Comparison of ENCODE assay signal across 22 cellular contexts in the genomic region with DNA sequence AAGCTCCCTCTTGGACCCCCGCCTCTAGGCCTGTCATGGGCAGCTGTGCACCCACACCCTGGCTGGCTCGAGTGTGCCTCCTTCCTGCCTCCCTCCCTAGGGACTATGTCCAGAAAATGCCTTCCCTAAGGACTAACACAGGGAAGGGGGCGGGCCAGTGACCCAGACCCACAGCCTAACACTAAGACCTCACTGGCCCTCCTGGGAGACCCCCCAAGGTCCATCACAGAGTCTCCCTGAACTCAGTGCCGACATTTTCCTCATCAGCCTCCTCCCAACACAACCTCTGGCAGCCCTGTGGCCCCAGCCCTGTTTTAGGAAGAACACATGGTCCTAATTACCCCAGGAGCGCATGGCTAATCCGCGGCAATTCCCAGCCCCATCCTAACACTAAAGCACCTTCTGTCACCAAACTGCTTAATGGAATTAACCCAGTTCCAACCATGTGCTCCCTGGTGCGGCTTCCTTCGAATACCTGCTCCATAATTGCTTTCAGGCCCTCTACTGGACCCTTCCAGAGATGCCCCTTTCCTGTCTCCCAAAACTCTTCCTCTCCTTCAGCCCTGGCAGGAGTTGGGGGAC. TPM values are rescaled to one million over a fixed set of nuclear protein-coding genes. Genes with fewer than 3 reads are reported as not detected.
A peak's percentile ranks its signal among the peaks of the same experiment; 100 is the strongest.
DNase-seq lines count a peak whose midpoint lies in the region; ATAC-seq, FAIRE-seq and TF ChIP-seq lines count a peak whose summit lies in the region.
"Had no signal": no experiment of that assay in that cellular context is flagged by ENCODE, and none has a peak within 500 bp of the region (broad histone marks: within the 10 kb centered on the region; RNA-seq: fewer than 3 reads in every experiment).

No MANE protein-coding gene starts in this region.

- H3K4me3 ChIP-seq in H1 (ENCODE audit: extremely low read depth in 1 of 4, insufficient read depth in 2 of 4, low read depth in 3 of 4, low read length in 4 of 4), result no peak overlapping the region
- H3K4me3 ChIP-seq: GM23248, sigmoid colon, tibial artery had no signal

- peak overlapping the region in 1 of 2 experiments; percentile 47; a peak in 2 of 5 replicates for H3K4me3 Mint-ChIP-seq in H9
- peak overlapping the region; percentile 32 for H3K4me3 Mint-ChIP-seq in progenitor cell of endocrine pancreas (ENCODE audit: low read depth)
- H3K4me3 Mint-ChIP-seq: central memory CD8-positive, alpha-beta T cell; stimulated activated effector memory CD8-positive, alpha-beta T cell treated with anti-CD3 and anti-CD28 coated beads, Interleukin-12 subunit alpha, Interleukin-12 subunit beta, amount 100 ng/mL, for 72 hours had no signal

- H3T11ph ChIP-seq in H9 (ENCODE audit: low read length), result no peak overlapping the region

- H3K56ac ChIP-seq in H9 (ENCODE audit: insufficient read length, low read depth, low read length) (no peak overlapping the region), H1 (replicated peaks; ENCODE audit: insufficient read length, low read depth, low read length) (no peak overlapping the region)

- H3K4ac ChIP-seq in H9 (ENCODE audit: low read depth, low read length) (no peak overlapping the region), H1 (replicated peaks; ENCODE audit: insufficient read length, low read depth, low read length) (no peak overlapping the region)

- no peak for FAIRE-seq in H1 (lab: Jason Lieb, UNC)
- FAIRE-seq: HepG2, RCC 7860 had no signal

- H4K5ac ChIP-seq in H9 (ENCODE audit: insufficient read length, low read depth, low read length) (no peak overlapping the region), H1 (ENCODE audit: insufficient read length, low read depth, low read length) (no peak overlapping the region)

- H4K8ac ChIP-seq in H9 (replicated peaks; ENCODE audit: insufficient read length, low read depth, low read length) (no peak overlapping the region), H1 (ENCODE audit: extremely low read depth, insufficient read depth, low read length) (no peak overlapping the region; the same call in 1 of the 2 replicates)

- H3K27me3 Mint-ChIP-seq in H9 (ENCODE audit: low read depth) (peaks cover 9% of the 10 kb centered on the region), progenitor cell of endocrine pancreas (no peaks in the 10 kb centered on the region)

- peak overlapping the region; percentile 79 to 99 (median 83); a peak in 6 of 7 replicates for H3K27ac Mint-ChIP-seq in H9
- peak overlapping the region; percentile 98 for H3K27ac Mint-ChIP-seq in progenitor cell of endocrine pancreas
- H3K27ac Mint-ChIP-seq: stimulated activated effector memory CD8-positive, alpha-beta T cell treated with anti-CD3 and anti-CD28 coated beads, Interleukin-12 subunit alpha, Interleukin-12 subunit beta, amount 100 ng/mL, for 72 hours had no signal

- H3K4me2 ChIP-seq in H9 (ENCODE audit: insufficient read depth, insufficient read length, low read length) (no peak overlapping the region), H1 (ENCODE audit: insufficient read depth in 1 of 2, low read depth in 2 of 2, low read length in 2 of 2) (no peak overlapping the region)

- H2BK12ac ChIP-seq in H9 (ENCODE audit: insufficient read length, low read depth, low read length) (no peak overlapping the region), H1 (ENCODE audit: low read depth, low read length) (no peak overlapping the region)

- H2BK5ac ChIP-seq in H9 (ENCODE audit: insufficient read length, low read length) (no peak overlapping the region), H1 (ENCODE audit: low read depth, low read length) (no peak overlapping the region)

- H3K9ac ChIP-seq in H9 (ENCODE audit: extremely low read depth, insufficient read length, low read length) (no peak overlapping the region), H1 (replicated peaks in 1 of 4; ENCODE audit: extremely low read depth in 1 of 4, low read depth in 3 of 4, low read length in 3 of 4) (peak overlapping the region in 1 of 4 experiments; percentile 16; a peak in 1 of 7 replicates)
- H3K9ac ChIP-seq: GM23248 had no signal

- peaks cover 2% of the 10 kb centered on the region for H3K79me1 ChIP-seq in H9 (ENCODE audit: insufficient read depth, low read depth, low read length, poor library complexity, severe bottlenecking)
- peaks cover 7% of the 10 kb centered on the region; the same call in 1 of the 2 replicates for H3K79me1 ChIP-seq in H1 (ENCODE audit: low read depth, low read length)

- H3K27me3 ChIP-seq in H9 (ENCODE audit: insufficient read depth, low read length) (no peaks in the 10 kb centered on the region), H1 (replicated peaks in 1 of 4; ENCODE audit: control insufficient read depth in 3 of 4, extremely low read depth in 1 of 4, insufficient read depth in 3 of 4, low read length in 3 of 4) (no peaks in the 10 kb centered on the region)

- TF ChIP-seq POLR2A in H1 (IDR thresholded peaks at IDR 0.05; ENCODE audit: control extremely low read depth in 1 of 2, low read depth in 2 of 2, low read length in 2 of 2), result no peak

- CTCF ChIA-PET in H1 (lab: Charles Lee; ENCODE audit: partially characterized antibody), result interaction anchor here (1.0 to 12.5 kb wide), 9 partner anchors 13 to 82 kb away, joined by 3 to 310 read pairs (median 4); a partner anchor contains a TSS

- no CpG with 5 or more reads among the region's 9 CpGs for WGBS in H9 (ENCODE audit: extremely low coverage, insufficient read length, low lambda C conversion rate)
- WGBS in H1 (ENCODE audit: extremely low coverage in 1 of 2, insufficient coverage in 1 of 2, insufficient read length in 1 of 2, insufficient replicate concordance in 2 of 2, low coverage in 1 of 2, low lambda C conversion rate in 2 of 2, missing lambda C conversion rate in 1 of 2), 2 experiments, result 84% methylated on average over 9 of the region's 9 CpGs; no CpG with 5 or more reads in 1 of the 2 experiments

- H3K23me2 ChIP-seq in H9 (ENCODE audit: insufficient read length, low read depth, low read length, poor library complexity, severe bottlenecking) (peaks cover 7% of the 10 kb centered on the region), H1 (ENCODE audit: low read depth, low read length) (peaks cover 7% of the 10 kb centered on the region)

- H4K20me1 ChIP-seq in H9 (ENCODE audit: control insufficient read depth, insufficient read depth, insufficient read length) (peaks cover 5% of the 10 kb centered on the region), H1 (replicated peaks in 1 of 2; ENCODE audit: control insufficient read depth in 1 of 2, insufficient read depth in 2 of 2, low read length in 2 of 2) (peaks cover 0 to 21% of the 10 kb centered on the region in 2 experiments)

- no peaks in the 10 kb centered on the region for H3K9me3 ChIP-seq in H9 (ENCODE audit: control insufficient read depth, low read depth, low read length)
- no peaks in the 10 kb centered on the region for H3K9me3 ChIP-seq in H1 (ENCODE audit: insufficient read depth in 2 of 2, low read depth in 1 of 2, low read length in 1 of 2)
- H3K9me3 ChIP-seq: sigmoid colon, tibial artery had no signal

- H2AK5ac ChIP-seq in H9 (ENCODE audit: insufficient read length, low read length) (no peak overlapping the region), H1 (ENCODE audit: low read depth, low read length) (0 out of 2 replicates have a peak overlapping the region, but pooled peaks have one; percentile 39)

- H4K91ac ChIP-seq in H9 (ENCODE audit: insufficient read length, low read depth, low read length), result no peak overlapping the region
- H4K91ac ChIP-seq in H1 (replicated peaks; ENCODE audit: insufficient read length, low read length), result no peak overlapping the region

- H2BK15ac ChIP-seq in H9 (ENCODE audit: low read depth, low read length) (no peak overlapping the region), H1 (ENCODE audit: low read length) (no peak overlapping the region)

- ATAC-seq in HG03196 (IDR thresholded peaks at IDR 0.05; ENCODE audit: unreplicated experiment) (no peak), GM18861 (IDR thresholded peaks at IDR 0.05; ENCODE audit: unreplicated experiment) (no peak)
- ATAC-seq: HepG2; left ventricle myocardium superior; stimulated activated effector memory CD8-positive, alpha-beta T cell treated with anti-CD3 and anti-CD28 coated beads, Interleukin-12 subunit alpha, Interleukin-12 subunit beta, amount 100 ng/mL, for 72 hours had no signal

- H3K14ac ChIP-seq in H9 (ENCODE audit: insufficient read depth, low read length) (no peak overlapping the region), H1 (ENCODE audit: insufficient read length) (no peak overlapping the region)

- H2BK20ac ChIP-seq in H9 (ENCODE audit: low read depth, low read length, poor library complexity, severe bottlenecking), result no peak overlapping the region
- no peak overlapping the region for H2BK20ac ChIP-seq in H1 (ENCODE audit: low read length)

- no peak for TF ChIP-seq EP300 in H1 (IDR thresholded peaks at IDR 0.05; ENCODE audit: borderline replicate concordance in 1 of 2, low read depth in 2 of 2, low read length in 2 of 2)

- H3K4me1 ChIP-seq in H9 (ENCODE audit: insufficient read depth, low read length) (peaks cover 14% of the 10 kb centered on the region; the same call in 1 of the 2 replicates), H1 (replicated peaks in 1 of 4; ENCODE audit: control insufficient read depth in 3 of 4, insufficient read depth in 4 of 4, low read length in 3 of 4) (peaks cover 21 to 48% (median 39%) of the 10 kb centered on the region in 4 experiments)

- H3K36me3 Mint-ChIP-seq in H9 (ENCODE audit: insufficient read depth in 1 of 3, low read depth in 3 of 3) (peaks cover 32 to 73% (median 71%) of the 10 kb centered on the region in 3 experiments), progenitor cell of endocrine pancreas (ENCODE audit: insufficient read depth) (peaks cover 28% of the 10 kb centered on the region)
- H3K36me3 Mint-ChIP-seq: stimulated activated effector memory CD8-positive, alpha-beta T cell treated with anti-CD3 and anti-CD28 coated beads, Interleukin-12 subunit alpha, Interleukin-12 subunit beta, amount 100 ng/mL, for 72 hours had no signal

- H2AFZ ChIP-seq in H9 (ENCODE audit: low read length) (no peak overlapping the region), H1 (ENCODE audit: low read length) (no peak overlapping the region)
- H2AFZ ChIP-seq: GM23248 had no signal

- DNase-seq in H9, result no peak
- peak; percentile 85 for DNase-seq in NCI-H2171 treated with DMSO at 0.1 percent for 48 hours (lab: John Stamatoyannopoulos, UW)
- DNase-seq in H1 (ENCODE audit: low read depth in 1 of 2, low spot score in 2 of 2), result no peak
- no peak for DNase-seq in progenitor cell of endocrine pancreas (ENCODE audit: low spot score, unreplicated experiment)
- DNase-seq in NCI-H146 treated with DMSO at 0.1 percent for 48 hours (lab: John Stamatoyannopoulos, UW; ENCODE audit: unreplicated experiment), result no peak
- DNase-seq in activated CD4-positive, alpha-beta T cell treated with anti-CD3 and anti-CD28 coated beads, Interleukin-2, amount 50 U/mL, for 1 hour, result no peak
- DNase-seq: activated CD4-positive, alpha-beta T cell treated with anti-CD3 and anti-CD28 coated beads for 48 hours; activated gamma-delta T cell; effector CD4-positive, alpha-beta T cell; EL; GM23248; left ventricle myocardium superior; NCI-H2227 treated with DMSO at 0.1 percent for 48 hours; NK-92 treated with Interleukin-12 subunit alpha and Interleukin-12 subunit beta, amount 100 ng/mL, for 24 hours; sigmoid colon; tibial artery had no signal

- H3K27ac ChIP-seq in H9 (ENCODE audit: insufficient read length, low read depth, low read length) (no peak overlapping the region), H1 (ENCODE audit: low read depth, low read length) (no peak overlapping the region)
- H3K27ac ChIP-seq: GM23248, sigmoid colon, tibial artery had no signal

- H3K79me2 ChIP-seq in H9 (ENCODE audit: insufficient read depth, low read length) (no peaks in the 10 kb centered on the region), H1 (ENCODE audit: control insufficient read depth in 1 of 2, insufficient read depth in 2 of 2, low read length in 2 of 2) (peaks cover 0 to 32% of the 10 kb centered on the region in 2 experiments; a peak in 2 of 4 replicates)

- POLR2A ChIA-PET in H1 (lab: Charles Lee; ENCODE audit: partially characterized antibody), result interaction anchor here (0.6 to 9.2 kb wide), 10 partner anchors 10 to 90 kb away, joined by 3 to 78 read pairs (median 10); a partner anchor contains a TSS

- H3K4me1 Mint-ChIP-seq in H9 (peaks cover 72 to 84% of the 10 kb centered on the region in 2 experiments), progenitor cell of endocrine pancreas (ENCODE audit: low read depth) (peaks cover 63% of the 10 kb centered on the region)

- H3K36me3 ChIP-seq in H1 (ENCODE audit: control insufficient read depth in 2 of 4, insufficient read depth in 4 of 4, low read length in 3 of 4), result peaks cover 6 to 47% (median 9%) of the 10 kb centered on the region in 4 experiments; a peak in 6 of 8 replicates
- H3K36me3 ChIP-seq: sigmoid colon, tibial artery had no signal

- TF ChIP-seq CTCF in H9 (conservative IDR thresholded peaks at IDR 0.05) (no peak; the same call in 2 of the 3 replicates), H1 (IDR thresholded peaks at IDR 0.05; ENCODE audit: control extremely low read depth in 1 of 3, insufficient read depth in 1 of 3, low read depth in 1 of 3, low read length in 3 of 3) (peak in 2 of 3 experiments; percentile 2 to 18; a peak in 1 of 4 replicates), progenitor cell of endocrine pancreas (IDR thresholded peaks at IDR 0.05; ENCODE audit: unreplicated experiment) (no peak)

- H2BK120ac ChIP-seq in H9 (ENCODE audit: low read depth, low read length, poor library complexity, severe bottlenecking) (no peak overlapping the region), H1 (replicated peaks; ENCODE audit: low read depth, low read length) (no peak overlapping the region)

- no peak overlapping the region for H3K23ac ChIP-seq in H9 (ENCODE audit: insufficient read length, low read depth, low read length)
- H3K23ac ChIP-seq in H1 (ENCODE audit: insufficient read length), result no peak overlapping the region

- 0 out of 4 replicates have a peak, but pooled peaks of 1 of the 2 experiments have one; percentile 10 for TF ChIP-seq RAD21 in H1 (IDR thresholded peaks at IDR 0.05 in 1 of 2, conservative IDR thresholded peaks at IDR 0.05 in 1 of 2; ENCODE audit: low read depth in 2 of 2, low read length in 2 of 2)

- H3K18ac ChIP-seq in H9 (ENCODE audit: insufficient read length, low read depth, low read length), result no peak overlapping the region
- no peak overlapping the region; the same call in none of the 2 replicates for H3K18ac ChIP-seq in H1 (ENCODE audit: extremely low read depth, low read length)

- no peaks in the 10 kb centered on the region for H3K9me3 Mint-ChIP-seq in H9
- H3K9me3 Mint-ChIP-seq in progenitor cell of endocrine pancreas (ENCODE audit: low read depth), result no peaks in the 10 kb centered on the region
- H3K9me3 Mint-ChIP-seq: central memory CD8-positive, alpha-beta T cell; stimulated activated effector memory CD8-positive, alpha-beta T cell treated with anti-CD3 and anti-CD28 coated beads, Interleukin-12 subunit alpha, Interleukin-12 subunit beta, amount 100 ng/mL, for 72 hours had no signal

RNA-seq across cellular contexts. Expression of a gene that starts 5.6 kb away (rescaled TPM):
- total RNA-seq in H9 (2021) (91.5 and 93.2 TPM in 2 replicates), progenitor cell of endocrine pancreas (122 and 127 TPM in 2 replicates)
- total RNA-seq in H1 (2021; fragmentation: NEBNext Ultra II Directional; extraction: Animal tissue kit (Norgen Biotek cat#: 25700)), result 51.9 and 53.1 TPM in 2 replicates
- polyA plus RNA-seq in H1 (2011; rRNA removed), result 13.5 and 19.2 TPM in 2 replicates
- polyA plus RNA-seq in H1 (2011; cell fraction: cytosol; rRNA removed), result 16.5 TPM
- 52.5 TPM for polyA plus RNA-seq in H1 (2011; cell fraction: nucleus; rRNA removed)
- 40.8 to 47.7 TPM (median 43.9 TPM) in 4 replicates for polyA plus RNA-seq in H1 (2012, experiment 1 of 2)
- 28.7 TPM for polyA plus RNA-seq in H1 (2012, experiment 2 of 2)
- polyA plus RNA-seq in H1 (2013, experiment 1 of 2), result 16.6 TPM
- 16.5 TPM for polyA plus RNA-seq in H1 (2013, experiment 2 of 2)
- polyA minus RNA-seq in H1 (2011; rRNA and poly(A)+ RNA removed), result 11.5 and 11.6 TPM in 2 replicates
- polyA minus RNA-seq in H1 (2011; cell fraction: cytosol; rRNA and poly(A)+ RNA removed), result 26.4 TPM
- polyA minus RNA-seq in H1 (2011; cell fraction: nucleus; rRNA and poly(A)+ RNA removed), result 9.0 TPM
- total RNA-seq: GM23248 had no signal
- polyA plus RNA-seq: GM23248 had no signal

RNA-seq across cellular contexts. Expression of a gene that starts 35.8 kb away (rescaled TPM):
- not detected in 2 replicates for total RNA-seq in H9 (2021)
- total RNA-seq in H1 (2021; fragmentation: NEBNext Ultra II Directional; extraction: Animal tissue kit (Norgen Biotek cat#: 25700)), result not detected in 2 replicates
- 0.19 TPM in 1 of 2 replicates, not detected in the other for polyA plus RNA-seq in H1 (2011; rRNA removed)
- polyA plus RNA-seq in H1 (2011; cell fraction: cytosol; rRNA removed), result not detected
- polyA plus RNA-seq in H1 (2011; cell fraction: nucleus; rRNA removed), result not detected
- not detected in 4 replicates for polyA plus RNA-seq in H1 (2012, experiment 1 of 2)
- not detected for polyA plus RNA-seq in H1 (2012, experiment 2 of 2)
- polyA plus RNA-seq in H1 (2013, experiment 1 of 2), result not detected
- polyA plus RNA-seq in H1 (2013, experiment 2 of 2), result not detected
- not detected in 2 replicates for polyA minus RNA-seq in H1 (2011; rRNA and poly(A)+ RNA removed)
- not detected for polyA minus RNA-seq in H1 (2011; cell fraction: cytosol; rRNA and poly(A)+ RNA removed)
- not detected for polyA minus RNA-seq in H1 (2011; cell fraction: nucleus; rRNA and poly(A)+ RNA removed)
- total RNA-seq in progenitor cell of endocrine pancreas, result 0.60 TPM in 1 of 2 replicates, not detected in the other
- total RNA-seq: GM23248, left ventricle myocardium superior, sigmoid colon had no signal
- polyA plus RNA-seq: GM23248 had no signal

Comparison
In these comparisons a context has a peak if more than half of its experiments do, and no peak if none do; other contexts are left out.
1. CTCF ChIP-seq: peak in H1 (2 of 3); none in H9 (single experiment) and progenitor cell of endocrine pancreas (single experiment).